ENCODE assay signal across 1 cellular context in the genomic region with DNA sequence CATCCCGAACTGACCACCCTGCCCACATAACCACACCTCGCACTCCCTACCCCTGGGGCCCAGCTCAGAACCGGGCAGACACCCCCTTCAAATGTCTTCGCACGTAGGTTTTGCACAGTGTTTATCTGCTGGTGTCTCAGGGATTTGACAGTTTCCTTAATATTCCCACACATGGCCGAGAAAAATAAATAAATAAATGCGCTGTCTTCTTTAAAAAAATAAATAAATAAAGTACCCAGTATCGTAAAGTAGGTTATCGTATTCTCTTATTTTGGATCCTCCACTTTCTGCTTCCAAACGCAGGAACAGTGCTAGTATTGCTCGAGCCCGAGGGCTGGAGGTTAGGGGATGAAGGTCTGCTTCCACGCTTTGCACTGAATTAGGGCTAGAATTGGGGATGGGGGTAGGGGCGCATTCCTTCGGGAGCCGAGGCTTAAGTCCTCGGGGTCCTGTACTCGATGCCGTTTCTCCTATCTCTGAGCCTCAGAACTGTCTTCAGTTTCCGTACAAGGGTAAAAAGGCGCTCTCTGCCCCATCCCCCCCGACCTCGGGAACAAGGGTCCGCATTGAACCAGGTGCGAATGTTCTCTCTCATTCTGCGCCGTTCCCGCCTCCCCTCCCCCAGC.
A peak's percentile ranks its signal among the peaks of the same experiment; 100 is the strongest.
TF ChIP-seq lines count a peak whose summit lies in the region.

No MANE protein-coding gene starts in this region.

TF ChIP-seq in HEK293, 187 proteins besides CTCF, POLR2A, EP300 and RAD21 (continued from another document):
- TF ChIP-seq ZNF121 (tag by site-specific recombination; IDR thresholded peaks at IDR 0.05) (no peak), ZNF37A (tag by site-specific recombination; IDR thresholded peaks at IDR 0.05) (no peak), REST (tag by site-specific recombination; IDR thresholded peaks at IDR 0.05) (no peak), ATF2 (tag by site-specific recombination; IDR thresholded peaks at IDR 0.05; ENCODE audit: low read depth) (no peak), ZFP69B (tag by site-specific recombination; IDR thresholded peaks at IDR 0.05) (no peak), ZNF391 (tag by site-specific recombination; IDR thresholded peaks at IDR 0.05; ENCODE audit: borderline replicate concordance, low read depth) (no peak), KLF10 (tag by site-specific recombination; IDR thresholded peaks at IDR 0.05) (no peak), ZNF138 (tag by site-specific recombination; IDR thresholded peaks at IDR 0.05; ENCODE audit: borderline replicate concordance) (no peak), ZNF785 (tag by site-specific recombination; IDR thresholded peaks at IDR 0.05) (no peak), ZFP41 (tag by site-specific recombination; IDR thresholded peaks at IDR 0.05; ENCODE audit: borderline replicate concordance) (no peak), BCL11A (tag by site-specific recombination; IDR thresholded peaks at IDR 0.05; ENCODE audit: low read depth) (no peak), ZEB2 (tag by site-specific recombination; IDR thresholded peaks at IDR 0.05) (no peak), ZNF707 (tag by site-specific recombination; IDR thresholded peaks at IDR 0.05) (no peak), ZBTB20 (tag by site-specific recombination; IDR thresholded peaks at IDR 0.05) (0 out of 2 replicates have a peak, but pooled peaks have one; percentile 62), ZNF341 (tag by site-specific recombination; IDR thresholded peaks at IDR 0.05; ENCODE audit: low read depth) (no peak), MZF1 (tag by site-specific recombination; IDR thresholded peaks at IDR 0.05; ENCODE audit: borderline replicate concordance) (0 out of 2 replicates have a peak, but pooled peaks have one; percentile 32), ZNF114 (tag by site-specific recombination; IDR thresholded peaks at IDR 0.05) (no peak), ZNF549 (tag by site-specific recombination; IDR thresholded peaks at IDR 0.05) (no peak), ZNF76 (tag by site-specific recombination; IDR thresholded peaks at IDR 0.05; ENCODE audit: borderline replicate concordance, low read depth) (no peak), ZNF302 (tag by site-specific recombination; IDR thresholded peaks at IDR 0.05; ENCODE audit: low read depth) (no peak), ZNF585B (tag by site-specific recombination; IDR thresholded peaks at IDR 0.05) (no peak), GLI2 (tag by site-specific recombination; IDR thresholded peaks at IDR 0.05; ENCODE audit: borderline replicate concordance, low read depth) (no peak), ZNF473 (tag by site-specific recombination; IDR thresholded peaks at IDR 0.05) (no peak), HOXD13 (CRISPR knock-in tag; IDR thresholded peaks at IDR 0.05; ENCODE audit: borderline replicate concordance) (no peak), ZNF362 (tag by site-specific recombination; IDR thresholded peaks at IDR 0.05) (no peak), PRDM1 (tag by site-specific recombination; IDR thresholded peaks at IDR 0.05) (no peak)
- TF ChIP-seq, protein P1, sequence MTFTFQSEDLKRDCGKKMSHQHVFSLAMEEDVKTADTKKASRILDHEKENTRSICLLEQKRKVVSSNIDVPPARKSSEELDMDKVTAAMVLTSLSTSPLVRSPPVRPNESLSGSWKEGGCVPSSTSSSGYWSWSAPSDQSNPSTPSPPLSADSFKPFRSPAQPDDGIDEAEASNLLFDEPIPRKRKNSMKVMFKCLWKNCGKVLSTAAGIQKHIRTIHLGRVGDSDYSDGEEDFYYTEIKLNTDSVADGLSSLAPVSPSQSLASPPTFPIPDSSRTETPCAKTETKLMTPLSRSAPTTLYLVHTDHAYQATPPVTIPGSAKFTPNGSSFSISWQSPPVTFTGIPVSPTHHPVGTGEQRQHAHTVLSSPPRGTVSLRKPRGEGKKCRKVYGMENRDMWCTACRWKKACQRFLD (tag by site-specific recombination; IDR thresholded peaks at IDR 0.05): no peak
- TF ChIP-seq, protein P2, sequence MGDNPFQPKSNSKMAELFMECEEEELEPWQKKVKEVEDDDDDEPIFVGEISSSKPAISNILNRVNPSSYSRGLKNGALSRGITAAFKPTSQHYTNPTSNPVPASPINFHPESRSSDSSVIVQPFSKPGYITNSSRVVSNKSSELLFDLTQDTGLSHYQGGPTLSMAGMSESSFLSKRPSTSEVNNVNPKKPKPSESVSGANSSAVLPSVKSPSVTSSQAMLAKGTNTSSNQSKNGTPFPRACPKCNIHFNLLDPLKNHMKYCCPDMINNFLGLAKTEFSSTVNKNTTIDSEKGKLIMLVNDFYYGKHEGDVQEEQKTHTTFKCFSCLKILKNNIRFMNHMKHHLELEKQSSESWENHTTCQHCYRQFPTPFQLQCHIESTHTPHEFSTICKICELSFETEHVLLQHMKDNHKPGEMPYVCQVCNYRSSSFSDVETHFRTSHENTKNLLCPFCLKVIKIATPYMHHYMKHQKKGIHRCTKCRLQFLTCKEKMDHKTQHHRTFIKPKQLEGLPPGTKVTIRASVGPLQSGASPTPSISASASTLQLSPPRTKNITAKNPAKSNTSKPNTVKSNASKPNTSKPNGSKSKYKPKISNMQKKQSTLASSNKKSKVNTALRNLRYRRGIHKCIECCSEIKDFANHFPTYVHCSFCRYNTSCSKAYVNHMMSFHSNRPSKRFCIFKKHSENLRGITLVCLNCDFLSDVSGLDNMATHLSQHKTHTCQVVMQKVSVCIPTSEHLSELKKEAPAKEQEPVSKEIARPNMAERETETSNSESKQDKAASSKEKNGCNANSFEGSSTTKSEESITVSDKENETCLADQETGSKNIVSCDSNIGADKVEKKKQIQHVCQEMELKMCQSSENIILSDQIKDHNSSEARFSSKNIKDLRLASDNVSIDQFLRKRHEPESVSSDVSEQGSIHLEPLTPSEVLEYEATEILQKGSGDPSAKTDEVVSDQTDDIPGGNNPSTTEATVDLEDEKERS (tag by site-specific recombination; IDR thresholded peaks at IDR 0.05): no peak
- TF ChIP-seq, protein P3, sequence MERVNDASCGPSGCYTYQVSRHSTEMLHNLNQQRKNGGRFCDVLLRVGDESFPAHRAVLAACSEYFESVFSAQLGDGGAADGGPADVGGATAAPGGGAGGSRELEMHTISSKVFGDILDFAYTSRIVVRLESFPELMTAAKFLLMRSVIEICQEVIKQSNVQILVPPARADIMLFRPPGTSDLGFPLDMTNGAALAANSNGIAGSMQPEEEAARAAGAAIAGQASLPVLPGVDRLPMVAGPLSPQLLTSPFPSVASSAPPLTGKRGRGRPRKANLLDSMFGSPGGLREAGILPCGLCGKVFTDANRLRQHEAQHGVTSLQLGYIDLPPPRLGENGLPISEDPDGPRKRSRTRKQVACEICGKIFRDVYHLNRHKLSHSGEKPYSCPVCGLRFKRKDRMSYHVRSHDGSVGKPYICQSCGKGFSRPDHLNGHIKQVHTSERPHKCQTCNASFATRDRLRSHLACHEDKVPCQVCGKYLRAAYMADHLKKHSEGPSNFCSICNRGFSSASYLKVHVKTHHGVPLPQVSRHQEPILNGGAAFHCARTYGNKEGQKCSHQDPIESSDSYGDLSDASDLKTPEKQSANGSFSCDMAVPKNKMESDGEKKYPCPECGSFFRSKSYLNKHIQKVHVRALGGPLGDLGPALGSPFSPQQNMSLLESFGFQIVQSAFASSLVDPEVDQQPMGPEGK (tag by site-specific recombination; IDR thresholded peaks at IDR 0.05): peak; percentile 9; the same call in 1 of the 2 replicates
